In genomic region chr2:60552096-60552850, GRCh38 we compare ENCODE assay signal across 8 cellular contexts. TPM values are rescaled to one million over a fixed set of nuclear protein-coding genes. Genes with fewer than 3 reads are reported as not detected.
DNase-seq lines count a peak whose midpoint lies in the region; ATAC-seq, FAIRE-seq and TF ChIP-seq lines count a peak whose summit lies in the region.

No MANE protein-coding gene starts in this region.

- no peak for DNase-seq in HFF-Myc (ENCODE audit: extremely low read depth, low read depth)
- no peak for DNase-seq in keratinocyte (ENCODE audit: low read depth, low spot score)
- DNase-seq in testis, result no peak
- DNase-seq in T-helper 9 cell, result no peak
- no peak for DNase-seq in kidney

- H3K9me3 ChIP-seq in BLaER1 treated with 17β-estradiol and CSF1 and Interleukin-3, amounts not matched to agents 10 nM and 100 nM (replicated peaks in 1 of 11), result no peaks in the 10 kb centered on the region
- no peaks in the 10 kb centered on the region for H3K9me3 ChIP-seq in keratinocyte (ENCODE audit: control insufficient read depth, low read depth, low read length)
- H3K9me3 ChIP-seq in testis, result no peaks in the 10 kb centered on the region
- no peaks in the 10 kb centered on the region for H3K9me3 ChIP-seq in kidney (ENCODE audit: control insufficient read depth in 1 of 2, low read length in 2 of 2)

- no peaks in the 10 kb centered on the region for H3K9me3 Mint-ChIP-seq in activated naive CD8-positive, alpha-beta T cell (ENCODE audit: low read depth)

- H3K4me3 ChIP-seq in BLaER1 treated with 17β-estradiol and CSF1 and Interleukin-3, amounts not matched to agents 10 nM and 100 nM, result peak overlapping the region; percentile 72 to 95 (median 88)
- peak overlapping the region; percentile 64 for H3K4me3 ChIP-seq in HFF-Myc (replicated peaks; ENCODE audit: low read depth, low read length)
- H3K4me3 ChIP-seq in keratinocyte (ENCODE audit: control insufficient read depth in 2 of 3, extremely low read depth in 1 of 3, insufficient read depth in 2 of 3, low read depth in 1 of 3, low read length in 3 of 3), result peak overlapping the region; percentile 53 to 91 (median 86)
- H3K4me3 ChIP-seq in testis, result peak overlapping the region; percentile 24 to 37
- H3K4me3 ChIP-seq in kidney (ENCODE audit: low read length in 2 of 2), result peak overlapping the region in 1 of 2 donors; percentile 44

- 2 to 5% methylated on average over 36 to 49 of the region's 49 CpGs for WGBS in testis, 2 donors

- peaks cover 0 to 8% (median 0%) of the 10 kb centered on the region in 11 experiments; a peak in 4 of 22 replicates for H4K20me1 ChIP-seq in BLaER1 treated with 17β-estradiol and CSF1 and Interleukin-3, amounts not matched to agents 10 nM and 100 nM
- no peaks in the 10 kb centered on the region for H4K20me1 ChIP-seq in keratinocyte (ENCODE audit: control insufficient read depth, extremely low read depth, insufficient read depth, low read length)

- peaks cover 20 to 32% (median 25%) of the 10 kb centered on the region in 10 experiments; a peak in 19 of 20 replicates for H3K4me1 ChIP-seq in BLaER1 treated with 17β-estradiol and CSF1 and Interleukin-3, amounts not matched to agents 10 nM and 100 nM
- H3K4me1 ChIP-seq in keratinocyte (ENCODE audit: control insufficient read depth, extremely low read depth, insufficient read depth, low read length) (peaks cover 25% of the 10 kb centered on the region), testis (peaks cover 25% of the 10 kb centered on the region), kidney (ENCODE audit: control insufficient read depth in 1 of 2, insufficient read depth in 1 of 2, low read depth in 1 of 2, low read length in 2 of 2) (peaks cover 2 to 17% of the 10 kb centered on the region in 2 donors)

- peaks cover 42% of the 10 kb centered on the region for H3K4me1 Mint-ChIP-seq in activated naive CD8-positive, alpha-beta T cell (ENCODE audit: low read depth)

- intact Hi-C loops in testis (cut with DNase I; ENCODE audit: low total_unique reads) (no loop called here), kidney (cut with DNase I) (no loop called here)

- H2AFZ ChIP-seq in keratinocyte (ENCODE audit: control insufficient read depth, low read length), result peak overlapping the region; percentile 66

- TF ChIP-seq CTCF in HFF-Myc (IDR thresholded peaks at IDR 0.05; ENCODE audit: low read depth, low read length, missing control alignments) (no peak), keratinocyte (optimal IDR thresholded peaks at IDR 0.05 in 1 of 3, IDR thresholded peaks at IDR 0.05 in 1 of 3, conservative IDR thresholded peaks at IDR 0.05 in 1 of 3; ENCODE audit: extremely low read depth in 1 of 3, insufficient read depth in 2 of 3, low read length in 3 of 3) (no peak), testis (IDR thresholded peaks at IDR 0.05) (no peak), kidney (IDR thresholded peaks at IDR 0.05; ENCODE audit: borderline replicate concordance, extremely low read depth, insufficient read depth) (no peak)

- peaks cover 44% of the 10 kb centered on the region for H3K79me2 ChIP-seq in keratinocyte (ENCODE audit: control insufficient read depth, insufficient read depth, low read length)

- H3K9ac ChIP-seq in BLaER1 treated with 17β-estradiol and CSF1 and Interleukin-3, amounts not matched to agents 10 nM and 100 nM, result peak overlapping the region; percentile 78 to 99 (median 96)
- H3K9ac ChIP-seq in keratinocyte (ENCODE audit: control insufficient read depth, extremely low read depth, insufficient read depth, low read length), result peak overlapping the region; percentile 77
- H3K9ac ChIP-seq in kidney (ENCODE audit: low read length in 2 of 2), result no peak overlapping the region

- TF ChIP-seq POLR2A in testis (IDR thresholded peaks at IDR 0.05), result no peak

- H3K36me3 Mint-ChIP-seq in activated naive CD8-positive, alpha-beta T cell, result no peaks in the 10 kb centered on the region

- no peak for ATAC-seq in GM21786 (IDR thresholded peaks at IDR 0.05; ENCODE audit: unreplicated experiment)

- H3K27ac ChIP-seq in BLaER1 treated with 17β-estradiol and CSF1 and Interleukin-3, amounts not matched to agents 10 nM and 100 nM, result peak overlapping the region in 10 of 11 experiments; percentile 51 to 98 (median 93); a peak in 19 of 22 replicates
- peak overlapping the region; percentile 64 for H3K27ac ChIP-seq in keratinocyte (ENCODE audit: control insufficient read depth, insufficient read depth, low read length)
- H3K27ac ChIP-seq in testis, result no peak overlapping the region
- no peak overlapping the region for H3K27ac ChIP-seq in kidney (ENCODE audit: low read depth in 2 of 2, low read length in 2 of 2)

- peak overlapping the region; percentile 81 for H3K4me3 Mint-ChIP-seq in activated naive CD8-positive, alpha-beta T cell

- peak overlapping the region; percentile 83 to 98 (median 95) for H3K4me2 ChIP-seq in BLaER1 treated with 17β-estradiol and CSF1 and Interleukin-3, amounts not matched to agents 10 nM and 100 nM
- peak overlapping the region; percentile 90 for H3K4me2 ChIP-seq in keratinocyte (ENCODE audit: control insufficient read depth, extremely low read depth, insufficient read depth, low read depth, low read length)

- H3K36me3 ChIP-seq in BLaER1 treated with 17β-estradiol and CSF1 and Interleukin-3, amounts not matched to agents 10 nM and 100 nM, result no peaks in the 10 kb centered on the region; a peak in 1 of 22 replicates
- H3K36me3 ChIP-seq in keratinocyte (ENCODE audit: control insufficient read depth in 2 of 2, extremely low read depth in 1 of 2, insufficient read depth in 2 of 2, low read length in 2 of 2), result no peaks in the 10 kb centered on the region
- H3K36me3 ChIP-seq in testis (ENCODE audit: low read depth, missing control alignments), result no peaks in the 10 kb centered on the region
- no peaks in the 10 kb centered on the region for H3K36me3 ChIP-seq in kidney (ENCODE audit: control insufficient read depth in 1 of 2, insufficient read depth in 2 of 2, low read length in 2 of 2)

- H3K27ac Mint-ChIP-seq in activated naive CD8-positive, alpha-beta T cell, result no peak overlapping the region

- FAIRE-seq in keratinocyte (lab: Jason Lieb, UNC) (no peak), kidney (lab: Jason Lieb, UNC) (no peak)

- dilution Hi-C loops in keratinocyte (cut with MboI; ENCODE audit: extremely low pct_ligation_motif_present, low sequenced_read_pairs), result no loop called here

- H3K27me3 Mint-ChIP-seq in activated naive CD8-positive, alpha-beta T cell, result peaks cover 28% of the 10 kb centered on the region

- H3K27me3 ChIP-seq in BLaER1 treated with 17β-estradiol and CSF1 and Interleukin-3, amounts not matched to agents 10 nM and 100 nM, result no peaks in the 10 kb centered on the region
- H3K27me3 ChIP-seq in keratinocyte (ENCODE audit: control insufficient read depth, extremely low read depth, insufficient read depth, low read length), result peaks cover 9% of the 10 kb centered on the region
- H3K27me3 ChIP-seq in testis, result no peaks in the 10 kb centered on the region

- no peaks in the 10 kb centered on the region for H3K9me1 ChIP-seq in keratinocyte (ENCODE audit: control insufficient read depth, extremely low read depth, insufficient read depth, low read length)

RNA-seq across cellular contexts. Expression of gene BCL11A, which starts 1.2 kb away (rescaled TPM):
- polyA plus RNA-seq in keratinocyte (3.8 to 5.3 TPM (median 5.0 TPM) in 3 replicates), testis (ENCODE audit: insufficient read depth, low read depth, low replicate concordance) (5.1 TPM), kidney (ENCODE audit: insufficient read depth, low read depth, low replicate concordance) (1.4 TPM)
- 6.4 TPM for polyA plus RNA-seq in keratinocyte (2011; ENCODE audit: low read depth)
- 2.9 and 3.7 TPM in 2 replicates for polyA plus RNA-seq in keratinocyte (2011; cell fraction: cytosol; rRNA removed)
- polyA plus RNA-seq in keratinocyte (2011; cell fraction: nucleus; rRNA removed), result 10.2 and 12.2 TPM in 2 replicates
- polyA plus RNA-seq in keratinocyte (2012; ENCODE audit: low replicate concordance), result 4.8 and 12.4 TPM in 2 replicates
- polyA minus RNA-seq in keratinocyte, result 9.7 to 17.6 TPM (median 12.8 TPM) in 3 replicates
- polyA minus RNA-seq in keratinocyte (2011; cell fraction: cytosol; rRNA and poly(A)+ RNA removed), result 4.2 TPM
- 10.6 and 20.9 TPM in 2 replicates for polyA minus RNA-seq in keratinocyte (2011; cell fraction: nucleus; rRNA and poly(A)+ RNA removed)
- total RNA-seq in testis (10 to 100 TPM in 1 of 2 donors, 1 to 10 TPM in 1; 4.1 to 11.6 TPM), kidney (8.7 TPM)

Comparison
In these comparisons a context has a peak if more than half of its experiments do, and no peak if none do; other contexts are left out.
1. H3K27ac ChIP-seq: peak in BLaER1 treated with 17β-estradiol and CSF1 and Interleukin-3, amounts not matched to agents 10 nM and 100 nM (10 of 11) and keratinocyte (single experiment); none in testis (0 of 2) and kidney (0 of 2).
2. H3K9ac ChIP-seq: peak in BLaER1 treated with 17β-estradiol and CSF1 and Interleukin-3, amounts not matched to agents 10 nM and 100 nM (11 of 11) and keratinocyte (single experiment); none in kidney (0 of 2).